ENCODE assay signal across 26 cellular contexts in the genomic region with DNA sequence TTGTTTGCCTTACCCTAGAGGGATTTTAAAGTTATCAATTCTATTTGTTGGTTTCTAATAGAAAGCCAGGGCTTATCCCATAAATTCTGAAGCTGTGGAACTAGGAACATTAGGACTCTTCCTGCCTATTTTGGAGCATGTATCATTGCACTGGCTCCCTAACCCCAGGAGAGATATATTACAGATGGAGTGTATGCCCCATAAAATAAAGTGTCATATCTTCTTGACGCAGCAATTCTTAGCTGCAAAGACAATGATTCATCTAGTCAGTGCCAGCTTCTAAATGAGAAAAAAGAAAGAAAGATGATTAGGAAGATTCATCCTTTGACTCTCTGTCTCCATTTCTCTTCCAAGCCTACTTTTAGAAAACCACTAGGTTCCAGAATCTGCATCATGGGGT.
"Had no signal": no experiment of that assay in that cellular context is flagged by ENCODE, and none has a peak within 500 bp of the region (broad histone marks: within the 10 kb centered on the region; RNA-seq: fewer than 3 reads in every experiment).

No MANE protein-coding gene starts in this region.

- H3K27ac ChIP-seq: breast epithelium, left lung, lower lobe of right lung, right lobe of liver, skin epidermis, thoracic aorta had no signal

- ATAC-seq: esophagus mucosa; left lung; lower lobe of right lung; right lobe of liver; stimulated activated naive CD8-positive, alpha-beta T cell treated with anti-CD3 and anti-CD28 coated beads, Interleukin-15, Interleukin-2, amounts not matched to agents 100 U/mL and 50 U/mL, for 24 hours had no signal

- H3K36me3 ChIP-seq: breast epithelium, left lung, lower lobe of right lung, right lobe of liver, thoracic aorta had no signal

- H3K27me3 ChIP-seq: breast epithelium, left lung, right lobe of liver had no signal

- H3K9me3 ChIP-seq: breast epithelium, left lung, lower lobe of right lung, right lobe of liver, thoracic aorta had no signal

- H3K4me3 ChIP-seq: breast epithelium, left lung, lower lobe of right lung, right lobe of liver, skin epidermis, thoracic aorta had no signal

- FAIRE-seq: urothelium cell line had no signal

- DNase-seq: activated CD4-positive, alpha-beta memory T cell treated with anti-CD3 and anti-CD28 coated beads, Interleukin-2, amount 10 ng/mL, durations not matched to agents 7 days and 5 days; activated CD4-positive, alpha-beta T cell treated with anti-CD3 and anti-CD28 coated beads, Interleukin-2, amount 10 ng/mL, durations not matched to agents 24 days and 14 days; activated CD4-positive, CD25-positive, alpha-beta regulatory T cell treated with anti-CD3 and anti-CD28 coated beads, Interleukin-2, amount 50 U/mL, for 72 hours; activated CD8-positive, alpha-beta memory T cell treated with anti-CD3 and anti-CD28 coated beads, Interleukin-2, amount 50 U/mL, for 48 hours; activated gamma-delta T cell; activated naive CD4-positive, alpha-beta T cell treated with anti-CD3 and anti-CD28 coated beads, Interleukin-2, amount 10 ng/mL, durations not matched to agents 7 days and 5 days; activated naive CD8-positive, alpha-beta T cell treated with anti-CD3 and anti-CD28 coated beads, Interleukin-2, amount 10 ng/mL, durations not matched to agents 7 days and 5 days; activated T-cell treated with anti-CD3 and anti-CD28 coated beads, Interleukin-2, amount 50 U/mL, for 24 hours; amniotic stem cell; central memory CD4-positive, alpha-beta T cell; endodermal cell; foreskin melanocyte; left lung; lower lobe of right lung; mesenchymal stem cell; right lobe of liver; stimulated activated CD4-positive, alpha-beta T cell treated with anti-CD3 and anti-CD28 coated beads, Interleukin-12 subunit alpha, Interleukin-12 subunit beta, amount 100 ng/mL, for 4 hours; stimulated activated CD4-positive, alpha-beta T cell treated with anti-CD3 and anti-CD28 coated beads, Interleukin-4, amount 100 ng/mL, for 1 hour; stimulated activated naive CD8-positive, alpha-beta T cell treated with anti-CD3 and anti-CD28 coated beads, Interleukin-15, Interleukin-2, amounts not matched to agents 100 U/mL and 50 U/mL, for 24 hours; T1000; trophoblast cell had no signal

- H3K4me1 ChIP-seq: breast epithelium, left lung, right lobe of liver had no signal
